In genomic region chr9:84773023-84773422, GRCh38 we compare ENCODE assay signal across 1 cellular context.
TF ChIP-seq lines count a peak whose summit lies in the region.

No MANE protein-coding gene starts in this region.

TF ChIP-seq in IMR-90, 13 proteins besides CTCF, POLR2A, EP300 and RAD21:
- TF ChIP-seq, protein P1, sequence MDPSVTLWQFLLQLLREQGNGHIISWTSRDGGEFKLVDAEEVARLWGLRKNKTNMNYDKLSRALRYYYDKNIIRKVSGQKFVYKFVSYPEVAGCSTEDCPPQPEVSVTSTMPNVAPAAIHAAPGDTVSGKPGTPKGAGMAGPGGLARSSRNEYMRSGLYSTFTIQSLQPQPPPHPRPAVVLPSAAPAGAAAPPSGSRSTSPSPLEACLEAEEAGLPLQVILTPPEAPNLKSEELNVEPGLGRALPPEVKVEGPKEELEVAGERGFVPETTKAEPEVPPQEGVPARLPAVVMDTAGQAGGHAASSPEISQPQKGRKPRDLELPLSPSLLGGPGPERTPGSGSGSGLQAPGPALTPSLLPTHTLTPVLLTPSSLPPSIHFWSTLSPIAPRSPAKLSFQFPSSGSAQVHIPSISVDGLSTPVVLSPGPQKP (IDR thresholded peaks at IDR 0.05; ENCODE audit: borderline replicate concordance, low read depth, low read length), result no peak
- TF ChIP-seq MAFK (IDR thresholded peaks at IDR 0.05; ENCODE audit: low read depth, low read length), result no peak
- TF ChIP-seq RCOR1 (IDR thresholded peaks at IDR 0.05; ENCODE audit: insufficient replicate concordance, low read length), result no peak
- no peak for TF ChIP-seq CHD1 (IDR thresholded peaks at IDR 0.05; ENCODE audit: low read depth, low read length)
- no peak for TF ChIP-seq MAZ (IDR thresholded peaks at IDR 0.05; ENCODE audit: borderline replicate concordance, low read depth, low read length)
- no peak for TF ChIP-seq NFE2L2 (IDR thresholded peaks at IDR 0.05; ENCODE audit: low read depth, low read length)
- no peak for TF ChIP-seq CEBPB (IDR thresholded peaks at IDR 0.05; ENCODE audit: low read depth, low read length)
- no peak for TF ChIP-seq BHLHE40 (IDR thresholded peaks at IDR 0.05; ENCODE audit: low read depth, low read length)
- no peak for TF ChIP-seq FOS (IDR thresholded peaks at IDR 0.05; ENCODE audit: low read depth, low read length)
- TF ChIP-seq SMC3 (IDR thresholded peaks at IDR 0.05; ENCODE audit: low read depth, low read length), result no peak
- TF ChIP-seq, protein P2, sequence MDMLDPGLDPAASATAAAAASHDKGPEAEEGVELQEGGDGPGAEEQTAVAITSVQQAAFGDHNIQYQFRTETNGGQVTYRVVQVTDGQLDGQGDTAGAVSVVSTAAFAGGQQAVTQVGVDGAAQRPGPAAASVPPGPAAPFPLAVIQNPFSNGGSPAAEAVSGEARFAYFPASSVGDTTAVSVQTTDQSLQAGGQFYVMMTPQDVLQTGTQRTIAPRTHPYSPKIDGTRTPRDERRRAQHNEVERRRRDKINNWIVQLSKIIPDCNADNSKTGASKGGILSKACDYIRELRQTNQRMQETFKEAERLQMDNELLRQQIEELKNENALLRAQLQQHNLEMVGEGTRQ (IDR thresholded peaks at IDR 0.05; ENCODE audit: low read depth, low read length), result no peak
- TF ChIP-seq RFX5 (IDR thresholded peaks at IDR 0.05; ENCODE audit: low read depth, low read length), result no peak
- no peak for TF ChIP-seq MXI1 (IDR thresholded peaks at IDR 0.05; ENCODE audit: borderline replicate concordance, low read depth, low read length)
